Comparison of ENCODE assay signal across 29 cellular contexts in genomic region chr4:33188733-33189132, GRCh38.
"Had no signal": no experiment of that assay in that cellular context is flagged by ENCODE, and none has a peak within 500 bp of the region (broad histone marks: within the 10 kb centered on the region; RNA-seq: fewer than 3 reads in every experiment).

No MANE protein-coding gene starts in this region.

- H3K9me3 Mint-ChIP-seq: nephron progenitor cell, neural progenitor cell had no signal

- H3K27me3 ChIP-seq: left lung, neural progenitor cell, ovary, right atrium auricular region, right lobe of liver, suprapubic skin, tibial artery, upper lobe of right lung, uterus had no signal

- H3K4me1 ChIP-seq: left lung, neural progenitor cell, right atrium auricular region, suprapubic skin, tibial artery, upper lobe of right lung, uterus had no signal

- H3K36me3 Mint-ChIP-seq: immature natural killer cell, mesothelial cell of epicardium, naive B cell, natural killer cell, neural progenitor cell had no signal

- H3K36me3 ChIP-seq: left lung, neural progenitor cell, ovary, right atrium auricular region, right lobe of liver, suprapubic skin, thoracic aorta, tibial artery, upper lobe of right lung, uterus had no signal

- H3K27ac ChIP-seq: left lung, neural progenitor cell, ovary, right atrium auricular region, right lobe of liver, skin epidermis, suprapubic skin, thoracic aorta, tibial artery, upper lobe of right lung, uterus had no signal

- H3K27me3 Mint-ChIP-seq: naive B cell, progenitor cell of endocrine pancreas had no signal

- DNase-seq: head of caudate nucleus; hypothalamus; immature natural killer cell; kidney; left colon; mesendoderm; naive B cell; natural killer cell; nephron progenitor cell; right lobe of liver; stimulated activated CD4-positive, alpha-beta T cell treated with anti-CD3 and anti-CD28 coated beads, Interleukin-12 subunit alpha, Interleukin-12 subunit beta, amount 100 ng/mL, for 4 hours; stimulated activated CD4-positive, alpha-beta T cell treated with anti-CD3 and anti-CD28 coated beads, Interleukin-15, amount 100 ng/mL, for 24 hours; stimulated activated CD4-positive, alpha-beta T cell treated with anti-CD3 and anti-CD28 coated beads, Interleukin-2, amount 100 ng/mL, for 24 hours; stimulated activated CD4-positive, alpha-beta T cell treated with anti-CD3 and anti-CD28 coated beads, Interleukin-4, amount 100 ng/mL, for 1 hour; stimulated activated naive CD4-positive, alpha-beta T cell treated with Interleukin-2 at 50 U/mL for 16 hours; tibial artery; trophoblast cell; upper lobe of right lung; uterus had no signal

- H3K4me3 Mint-ChIP-seq: immature natural killer cell, mesothelial cell of epicardium, naive B cell, natural killer cell, nephron progenitor cell, neural progenitor cell had no signal

- H3K9me3 ChIP-seq: ovary, right atrium auricular region, right lobe of liver, suprapubic skin, thoracic aorta, tibial artery, upper lobe of right lung, uterus had no signal

- ATAC-seq: left colon, left lung, natural killer cell had no signal

- H3K27ac Mint-ChIP-seq: immature natural killer cell, mesothelial cell of epicardium, naive B cell, natural killer cell, nephron progenitor cell, neural progenitor cell had no signal

- H3K4me1 Mint-ChIP-seq: naive B cell, natural killer cell, nephron progenitor cell, neural progenitor cell had no signal

- H3K4me3 ChIP-seq: left lung, lung, neural progenitor cell, ovary, right atrium auricular region, right lobe of liver, skin epidermis, suprapubic skin, thoracic aorta, tibial artery, upper lobe of right lung, uterus had no signal
